ENCODE assay signal across 8 cellular contexts in the genomic region with DNA sequence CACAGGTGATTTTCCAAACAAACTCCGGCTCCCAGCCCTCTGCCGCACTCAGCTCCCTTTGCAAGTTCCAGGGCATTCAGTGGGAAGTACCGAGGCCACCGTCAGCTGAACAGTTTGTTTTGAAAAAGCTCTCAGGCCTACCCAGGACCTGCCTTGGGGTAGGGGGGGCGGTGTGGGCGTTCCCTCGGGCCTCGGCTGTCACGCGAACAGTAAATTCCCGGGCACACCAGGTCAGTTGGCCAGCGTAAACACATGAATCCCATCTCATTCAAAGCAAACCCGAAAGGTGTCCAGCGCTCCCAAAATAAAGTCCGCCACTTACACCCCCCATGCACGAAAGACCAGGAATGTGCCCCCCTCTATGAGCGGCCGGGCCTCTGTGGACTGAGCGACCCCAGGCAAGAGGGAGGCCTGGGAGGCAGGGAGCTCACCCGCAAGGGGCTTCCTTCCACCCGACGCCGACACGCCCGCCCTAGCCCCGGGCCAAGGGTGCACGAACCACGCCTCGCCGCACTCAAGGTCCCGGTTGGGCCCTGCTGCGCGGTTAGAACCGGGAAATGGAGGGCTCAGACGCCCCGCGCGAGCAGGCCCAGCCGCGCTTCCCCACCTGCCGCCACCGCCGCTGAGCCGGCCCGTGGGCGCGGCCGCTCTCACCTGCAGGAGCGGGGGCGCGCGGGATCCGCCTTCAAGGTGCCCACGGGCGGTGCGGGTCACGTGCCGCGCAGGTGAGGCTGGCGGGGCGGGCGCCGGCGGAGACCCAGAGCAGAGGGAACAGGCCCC. TPM values are rescaled to one million over a fixed set of nuclear protein-coding genes. Genes with fewer than 3 reads are reported as not detected.
A peak's percentile ranks its signal among the peaks of the same experiment; 100 is the strongest.
DNase-seq lines count a peak whose midpoint lies in the region; ATAC-seq and TF ChIP-seq lines count a peak whose summit lies in the region.

TSS of gene WDSUB1 (minus strand) at position 775 of the 780 bp plus-strand sequence. CDS start 3,634 bp downstream, outside the sequence.

- DNase-seq in CD14-positive monocyte (ENCODE audit: low spot score) (no peak), OCI-LY7 (ENCODE audit: low spot score) (no peak), amygdala (lab: John Stamatoyannopoulos, UW) (peak in 45 of 56 donors; percentile 3 to 69 (median 39)), left ventricle myocardium superior (peak; percentile 82), posterior cingulate gyrus (peak; percentile 29 to 91 (median 50)), NCI-H1436 treated with DMSO at 0.1 percent for 48 hours (lab: John Stamatoyannopoulos, UW) (no peak)

- CTCF ChIA-PET in OCI-LY7 (lab: Charles Lee; ENCODE audit: unreplicated experiment) = no interaction called here

- POLR2A ChIA-PET in OCI-LY7 (lab: Charles Lee) = interaction anchor here (0.6 to 1.6 kb wide), 7 partner anchors 10 to 436 kb away, joined by 3 to 7 read pairs (median 3); partner anchors contain the start of gene MARCHF7

- H3K27ac Mint-ChIP-seq in CD14-positive monocyte = peak within 1 kb of the TSS; percentile 92 to 97 (median 96)

- H4K20me1 ChIP-seq in OCI-LY7 (ENCODE audit: insufficient read depth, low read length) = no peaks in the 10 kb centered on the region

- peaks cover 0 to 2% (median 0%) of the 10 kb centered on the region in 3 donors for H3K27me3 Mint-ChIP-seq in CD14-positive monocyte (ENCODE audit: low read depth in 3 of 3)

- peak within 1 kb of the TSS; percentile 73 for H3K4me3 ChIP-seq in OCI-LY7 (ENCODE audit: low read depth, low read length, poor library complexity, severe bottlenecking)

- H3K4me1 Mint-ChIP-seq in CD14-positive monocyte = peaks cover 34% of the 10 kb centered on the region

- peak within 1 kb of the TSS; percentile 98 for H2AFZ ChIP-seq in OCI-LY7 (ENCODE audit: low read length)

- H3K79me2 ChIP-seq in OCI-LY7 (ENCODE audit: insufficient read depth, low read depth, low read length) = no peaks in the 10 kb centered on the region

- H3K36me3 Mint-ChIP-seq in CD14-positive monocyte = peaks cover 8 to 16% of the 10 kb centered on the region in 2 donors

- ATAC-seq in GM18909 (IDR thresholded peaks at IDR 0.05; ENCODE audit: poor library complexity, unreplicated experiment) = peak; percentile 15
- ATAC-seq in HG03432 (IDR thresholded peaks at IDR 0.05; ENCODE audit: unreplicated experiment) = peak; percentile 30
- peak; percentile 66 for ATAC-seq in left ventricle myocardium superior

- no peak within 1 kb of the TSS for H3K27ac ChIP-seq in OCI-LY7 (ENCODE audit: low read depth, low read length, poor library complexity, severe bottlenecking)

- intact Hi-C loops in CD14-positive monocyte (cut with micrococcal nuclease) (loop anchor here in 1 of 2 donors (5.0 kb wide), 1 partner anchor 39 kb away; no protein-coding TSS in a partner anchor), OCI-LY7 (cut with micrococcal nuclease; ENCODE audit: unreplicated experiment) (loop anchor here (2.0 to 5.0 kb wide), 2 partner anchors 427 to 1409 kb away; partner anchors contain the start of genes ACVR1 and MARCHF7), left ventricle myocardium superior (cut with micrococcal nuclease) (no loop called here), posterior cingulate gyrus (cut with DNase I) (loop anchor here (5.0 to 10.0 kb wide), 4 partner anchors 151 to 426 kb away; partner anchors contain the start of genes BAZ2B and MARCHF7)

- H3K9me3 Mint-ChIP-seq in CD14-positive monocyte = peaks cover 0 to 2% (median 0%) of the 10 kb centered on the region in 7 donors

- peak within 1 kb of the TSS; percentile 83 for H3K4me2 ChIP-seq in OCI-LY7 (ENCODE audit: low read length)

- peak within 1 kb of the TSS; percentile 89 to 94 for H3K4me3 Mint-ChIP-seq in CD14-positive monocyte

- peaks cover 7% of the 10 kb centered on the region for H3K4me1 ChIP-seq in OCI-LY7 (ENCODE audit: insufficient read depth, low read length, poor library complexity, severe bottlenecking)

- TF ChIP-seq CTCF in CD14-positive monocyte (IDR thresholded peaks at IDR 0.05) (no peak), OCI-LY7 (conservative IDR thresholded peaks at IDR 0.05; ENCODE audit: low read length) (no peak)

- no peaks in the 10 kb centered on the region for H3K9me3 ChIP-seq in OCI-LY7 (ENCODE audit: low read length)

- no peaks in the 10 kb centered on the region for H3K9me2 ChIP-seq in OCI-LY7 (ENCODE audit: insufficient read depth, low read length)

- no peaks in the 10 kb centered on the region for H3K36me3 ChIP-seq in OCI-LY7 (ENCODE audit: insufficient read depth, low read length)

- no TSS peak for BruUV-seq in OCI-LY7 (replicated peaks; lab: Mats Ljungman, UMichigan)

RNA-seq across cellular contexts. Expression of gene WDSUB1, which starts in this region (rescaled TPM):
- polyA plus RNA-seq in CD14-positive monocyte = 10 to 100 TPM; 10.1 to 17.8 TPM
- total RNA-seq in OCI-LY7 (2014; rRNA removed; shearing (Covaris generic)) = 2.4 and 3.7 TPM in 2 replicates
- total RNA-seq in OCI-LY7 (2022) (5.3 and 5.5 TPM in 2 replicates), left ventricle myocardium superior (12.1 TPM)

Comparison
In these comparisons a context has a peak if more than half of its experiments do, and no peak if none do; other contexts are left out.
1. DNase-seq: peak in amygdala (45 of 56), left ventricle myocardium superior (single experiment) and posterior cingulate gyrus (10 of 10); none in CD14-positive monocyte (single experiment), OCI-LY7 (single experiment) and NCI-H1436 treated with DMSO at 0.1 percent for 48 hours (single experiment).
2. ATAC-seq: peak in every context shown above with its lines; median percentile 66 in left ventricle myocardium superior; 30 in HG03432; 15 in GM18909.